1 cellular context compared by ENCODE assay signal in genomic region chr6:41367700-41368099, GRCh38.
A peak's percentile ranks its signal among the peaks of the same experiment; 100 is the strongest.
TF ChIP-seq lines count a peak whose summit lies in the region.

No MANE protein-coding gene starts in this region.

TF ChIP-seq in K562, 482 proteins besides CTCF, POLR2A, EP300 and RAD21 (continued from another document):
- TF ChIP-seq RERE (CRISPR knock-in tag; IDR thresholded peaks at IDR 0.05; ENCODE audit: borderline replicate concordance) (no peak), TFAP4 (CRISPR knock-in tag; IDR thresholded peaks at IDR 0.05; ENCODE audit: borderline replicate concordance) (peak; percentile 28; the same call in 1 of the 2 replicates), STAG1 (CRISPR knock-in tag; IDR thresholded peaks at IDR 0.05; ENCODE audit: borderline replicate concordance) (peak; percentile 87; the same call in 1 of the 2 replicates), ZNF584 (CRISPR knock-in tag; IDR thresholded peaks at IDR 0.05; ENCODE audit: low read depth) (no peak), NFXL1 (CRISPR knock-in tag; IDR thresholded peaks at IDR 0.05) (no peak), ZNF644 (tag; IDR thresholded peaks at IDR 0.05; ENCODE audit: low read depth) (no peak), FOS (IDR thresholded peaks at IDR 0.05; ENCODE audit: extremely low read depth, insufficient read length) (no peak), E2F1 (CRISPR knock-in tag; IDR thresholded peaks at IDR 0.05) (peak; percentile 40; the same call in 1 of the 2 replicates), ZNF449 (CRISPR knock-in tag; IDR thresholded peaks at IDR 0.05) (no peak), ZBTB40 (IDR thresholded peaks at IDR 0.05) (no peak), ZBTB40 (CRISPR knock-in tag; IDR thresholded peaks at IDR 0.05) (no peak), ZNF511 (CRISPR knock-in tag; IDR thresholded peaks at IDR 0.05) (no peak), PTTG1 (tag; IDR thresholded peaks at IDR 0.05; ENCODE audit: low read depth) (no peak), THRAP3 (IDR thresholded peaks at IDR 0.05; ENCODE audit: borderline replicate concordance) (no peak), MTA3 (IDR thresholded peaks at IDR 0.05; ENCODE audit: borderline replicate concordance) (peak; percentile 24; the same call in 1 of the 2 replicates), ZBTB7A (IDR thresholded peaks at IDR 0.05; ENCODE audit: borderline replicate concordance, control insufficient read depth, low read depth, low read length) (0 out of 2 replicates have a peak, but pooled peaks have one; percentile 34), MAZ (CRISPR knock-in tag; conservative IDR thresholded peaks at IDR 0.05 in 1 of 2, IDR thresholded peaks at IDR 0.05 in 1 of 2) (peak; percentile 40 to 43; a peak in 2 of 4 replicates), KDM4B (IDR thresholded peaks at IDR 0.05; ENCODE audit: borderline replicate concordance in 2 of 2, low read depth in 1 of 2) (no peak), RCOR1 (IDR thresholded peaks at IDR 0.05; ENCODE audit: borderline replicate concordance in 1 of 2, low read depth in 2 of 2, low read length in 2 of 2) (0 out of 4 replicates have a peak, but pooled peaks of 1 of the 2 experiments have one; percentile 19), ZBTB17 (CRISPR knock-in tag; IDR thresholded peaks at IDR 0.05) (no peak), TBL1XR1 (IDR thresholded peaks at IDR 0.05; ENCODE audit: low read length in 2 of 2) (no peak), DEAF1 (CRISPR knock-in tag; IDR thresholded peaks at IDR 0.05) (peak; percentile 43; the same call in 1 of the 2 replicates), GTF2A2 (tag; IDR thresholded peaks at IDR 0.05) (no peak), VEZF1 (CRISPR knock-in tag; IDR thresholded peaks at IDR 0.05) (peak; percentile 78)
